In genomic region chr11:75323609-75324008, GRCh38 we compare ENCODE assay signal across 17 cellular contexts. TPM values are rescaled to one million over a fixed set of nuclear protein-coding genes. Genes with fewer than 3 reads are reported as not detected.
A peak's percentile ranks its signal among the peaks of the same experiment; 100 is the strongest.
DNase-seq lines count a peak whose midpoint lies in the region; ATAC-seq and TF ChIP-seq lines count a peak whose summit lies in the region.
"Had no signal": no experiment of that assay in that cellular context is flagged by ENCODE, and none has a peak within 500 bp of the region (broad histone marks: within the 10 kb centered on the region; RNA-seq: fewer than 3 reads in every experiment).

No MANE protein-coding gene starts in this region.

- peaks cover 3% of the 10 kb centered on the region; the same call in 1 of the 2 replicates for H3F3A ChIP-seq in Loucy (ENCODE audit: low read depth)

- H3K27me3 Mint-ChIP-seq in central memory CD8-positive, alpha-beta T cell, result no peaks in the 10 kb centered on the region
- no peaks in the 10 kb centered on the region for H3K27me3 Mint-ChIP-seq in naive thymus-derived CD8-positive, alpha-beta T cell
- no peaks in the 10 kb centered on the region for H3K27me3 Mint-ChIP-seq in mesothelial cell of epicardium (ENCODE audit: low read depth)
- H3K27me3 Mint-ChIP-seq: CD8-positive, alpha-beta memory T cell; dendritic cell treated with granulocyte-macrophage colony-stimulating factor and Interleukin-4, amounts not matched to agents 40 ng/mL and 50 ng/mL, for 4 days had no signal

- H3K79me2 ChIP-seq in Loucy (ENCODE audit: insufficient read depth, low read length), result peaks cover 98% of the 10 kb centered on the region

- no peaks in the 10 kb centered on the region for H3K9me2 ChIP-seq in Loucy (replicated peaks; ENCODE audit: low read depth, low read length)
- H3K9me2 ChIP-seq: SK-N-SH had no signal

- H3K9ac ChIP-seq in Loucy (ENCODE audit: low read depth, low read length, poor library complexity, severe bottlenecking), result no peak overlapping the region
- H3K9ac ChIP-seq: SK-N-SH had no signal

- H3K9me3 ChIP-seq in Loucy (ENCODE audit: insufficient read depth, low read depth, low read length), result no peaks in the 10 kb centered on the region
- H3K9me3 ChIP-seq: HAP-1, SK-N-SH had no signal

- no peaks in the 10 kb centered on the region for H3K9me3 Mint-ChIP-seq in central memory CD8-positive, alpha-beta T cell
- H3K9me3 Mint-ChIP-seq in naive thymus-derived CD8-positive, alpha-beta T cell, result no peaks in the 10 kb centered on the region
- H3K9me3 Mint-ChIP-seq in mesothelial cell of epicardium, result no peaks in the 10 kb centered on the region
- H3K9me3 Mint-ChIP-seq: CD8-positive, alpha-beta memory T cell; dendritic cell treated with granulocyte-macrophage colony-stimulating factor and Interleukin-4, amounts not matched to agents 40 ng/mL and 50 ng/mL, for 4 days had no signal

- H3K4me3 Mint-ChIP-seq in central memory CD8-positive, alpha-beta T cell, result no peak overlapping the region
- H3K4me3 Mint-ChIP-seq in naive thymus-derived CD8-positive, alpha-beta T cell, result peak overlapping the region in 7 of 10 donors; percentile 4 to 82 (median 61)
- H3K4me3 Mint-ChIP-seq in mesothelial cell of epicardium, result no peak overlapping the region
- H3K4me3 Mint-ChIP-seq: CD8-positive, alpha-beta memory T cell; dendritic cell treated with granulocyte-macrophage colony-stimulating factor and Interleukin-4, amounts not matched to agents 40 ng/mL and 50 ng/mL, for 4 days had no signal

- DNase-seq in NCI-H510A treated with DMSO at 0.1 percent for 48 hours (lab: John Stamatoyannopoulos, UW), result peak; percentile 45
- DNase-seq in NCI-H510A (lab: John Stamatoyannopoulos, UW), result no peak
- DNase-seq in central memory CD8-positive, alpha-beta T cell (ENCODE audit: low spot score in 2 of 2), result no peak
- DNase-seq in naive thymus-derived CD8-positive, alpha-beta T cell, result no peak
- no peak for DNase-seq in mesothelial cell of epicardium (ENCODE audit: low spot score in 2 of 2, unreplicated experiment in 2 of 2)
- DNase-seq in amniotic stem cell (lab: John Stamatoyannopoulos, UW), result no peak
- DNase-seq: amygdala; CD8-positive, alpha-beta memory T cell; hypothalamus; Kasumi-1; left ventricle myocardium superior; SK-N-SH had no signal

- H3K27me3 ChIP-seq in Loucy (ENCODE audit: insufficient read depth, low read length, poor library complexity, severe bottlenecking), result no peaks in the 10 kb centered on the region

- H3K27ac Mint-ChIP-seq in central memory CD8-positive, alpha-beta T cell (ENCODE audit: low read depth), result peak overlapping the region; percentile 63
- peak overlapping the region; percentile 32 to 94 (median 82) for H3K27ac Mint-ChIP-seq in naive thymus-derived CD8-positive, alpha-beta T cell
- H3K27ac Mint-ChIP-seq in mesothelial cell of epicardium, result no peak overlapping the region
- H3K27ac Mint-ChIP-seq: dendritic cell treated with granulocyte-macrophage colony-stimulating factor and Interleukin-4, amounts not matched to agents 40 ng/mL and 50 ng/mL, for 4 days had no signal

- no peak for TF ChIP-seq CTCF in Loucy (conservative IDR thresholded peaks at IDR 0.05; ENCODE audit: low read length)
- TF ChIP-seq CTCF in mesothelial cell of epicardium (IDR thresholded peaks at IDR 0.05; ENCODE audit: unreplicated experiment), result no peak

- H3K36me3 ChIP-seq in Loucy (ENCODE audit: insufficient read depth, low read length), result peaks cover 21% of the 10 kb centered on the region; the same call in 1 of the 2 replicates
- H3K36me3 ChIP-seq: HAP-1 had no signal

- peaks cover 40% of the 10 kb centered on the region for H4K20me1 ChIP-seq in Loucy (ENCODE audit: insufficient read depth, low read length, poor library complexity, severe bottlenecking)

- POLR2A ChIA-PET in naive thymus-derived CD8-positive, alpha-beta T cell (lab: Charles Lee), result interaction anchor here (1.4 to 1.5 kb wide), 3 partner anchors 9 to 34 kb away, joined by 3 to 5 read pairs (median 4); no protein-coding TSS in a partner anchor

- peaks cover 32% of the 10 kb centered on the region for H3K4me1 Mint-ChIP-seq in central memory CD8-positive, alpha-beta T cell
- peaks cover 56 to 87% (median 73%) of the 10 kb centered on the region in 4 donors for H3K4me1 Mint-ChIP-seq in naive thymus-derived CD8-positive, alpha-beta T cell
- peaks cover 18% of the 10 kb centered on the region for H3K4me1 Mint-ChIP-seq in mesothelial cell of epicardium

- no peak overlapping the region for H3K4me3 ChIP-seq in Loucy (ENCODE audit: low read length, poor library complexity, severe bottlenecking)
- H3K4me3 ChIP-seq: HAP-1 had no signal

- no peak for ATAC-seq in central memory CD8-positive, alpha-beta T cell (replicated peaks; ENCODE audit: extremely low read depth, poor library complexity, severe bottlenecking)
- peak in 1 of 2 donors; percentile 50 for ATAC-seq in naive thymus-derived CD8-positive, alpha-beta T cell
- no peak for ATAC-seq in HG03565 (IDR thresholded peaks at IDR 0.05; ENCODE audit: unreplicated experiment)
- ATAC-seq: left ventricle myocardium superior had no signal

- H2AFZ ChIP-seq in Loucy (ENCODE audit: low read length), result no peak overlapping the region

- peaks cover 14% of the 10 kb centered on the region for H3K4me1 ChIP-seq in Loucy (ENCODE audit: insufficient read depth, low read length, poor library complexity, severe bottlenecking)
- H3K4me1 ChIP-seq: HAP-1 had no signal

- peaks cover 4% of the 10 kb centered on the region for H3K36me3 Mint-ChIP-seq in central memory CD8-positive, alpha-beta T cell (ENCODE audit: insufficient read depth)
- peaks cover 0 to 15% (median 2%) of the 10 kb centered on the region in 3 donors for H3K36me3 Mint-ChIP-seq in naive thymus-derived CD8-positive, alpha-beta T cell
- H3K36me3 Mint-ChIP-seq in mesothelial cell of epicardium, result no peaks in the 10 kb centered on the region

- H3K4me2 ChIP-seq in Loucy (ENCODE audit: low read depth, low read length, poor library complexity, severe bottlenecking), result peak overlapping the region; percentile 1
- H3K4me2 ChIP-seq: SK-N-SH had no signal

RNA-seq across cellular contexts. Expression of gene ARRB1, which starts 27.9 kb away (rescaled TPM):
- 10 to 100 TPM; 60.0 to 65.3 TPM for total RNA-seq in naive thymus-derived CD8-positive, alpha-beta T cell
- polyA plus RNA-seq in naive thymus-derived CD8-positive, alpha-beta T cell, result 10 to 100 TPM in 1 of 3 donors, 1 to 10 TPM in 2; 7.6 to 12.2 (median 9.0) TPM
- 15.9 to 17.5 TPM (median 16.5 TPM) in 3 replicates for total RNA-seq in mesothelial cell of epicardium
- total RNA-seq: OCI-LY7 had no signal

Comparison
In these comparisons a context has a peak if more than half of its experiments do, and no peak if none do; other contexts are left out.
1. H3K4me3 Mint-ChIP-seq: peak in naive thymus-derived CD8-positive, alpha-beta T cell (7 of 10); none in central memory CD8-positive, alpha-beta T cell (single experiment) and mesothelial cell of epicardium (single experiment).